In the genomic region with DNA sequence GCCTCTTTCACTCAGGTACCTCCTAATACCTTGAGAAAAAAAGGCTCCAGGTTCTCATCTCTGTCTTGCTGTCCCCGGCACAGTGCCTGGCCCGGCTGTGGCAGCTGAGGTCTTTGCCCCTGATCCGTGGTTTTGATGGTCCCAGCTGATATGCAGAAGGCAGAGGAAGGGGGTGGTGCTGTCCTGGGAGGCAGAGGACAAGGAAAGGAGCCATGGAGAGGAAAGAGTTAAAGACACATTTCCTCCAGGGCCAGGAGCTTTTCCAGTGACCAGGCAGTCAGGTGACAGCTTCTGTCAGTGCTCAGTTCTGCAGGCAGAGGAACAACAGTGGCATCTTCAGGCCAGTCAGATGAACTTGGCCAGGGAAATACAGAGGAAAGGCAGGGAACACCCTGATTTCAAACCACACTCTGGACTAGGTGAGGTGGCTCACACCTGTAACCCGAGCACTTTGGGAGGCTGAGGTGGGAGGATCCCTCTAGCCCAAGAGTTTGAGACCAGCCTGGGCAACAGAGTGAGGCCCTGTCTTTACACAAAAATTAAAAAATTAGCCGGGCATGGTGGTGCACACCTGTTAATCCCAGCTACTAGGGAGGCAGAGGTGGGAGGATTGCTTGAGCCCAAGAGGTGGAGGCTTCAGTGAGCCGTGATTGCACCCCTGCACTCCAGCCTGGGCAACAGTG, we compare ENCODE assay signal across 1 cellular context.
TF ChIP-seq lines count a peak whose summit lies in the region.

No MANE protein-coding gene starts in this region.

TF ChIP-seq in HepG2, 621 proteins besides CTCF, POLR2A, EP300 and RAD21 (continued from another document and continues in another):
- TF ChIP-seq, protein P1, sequence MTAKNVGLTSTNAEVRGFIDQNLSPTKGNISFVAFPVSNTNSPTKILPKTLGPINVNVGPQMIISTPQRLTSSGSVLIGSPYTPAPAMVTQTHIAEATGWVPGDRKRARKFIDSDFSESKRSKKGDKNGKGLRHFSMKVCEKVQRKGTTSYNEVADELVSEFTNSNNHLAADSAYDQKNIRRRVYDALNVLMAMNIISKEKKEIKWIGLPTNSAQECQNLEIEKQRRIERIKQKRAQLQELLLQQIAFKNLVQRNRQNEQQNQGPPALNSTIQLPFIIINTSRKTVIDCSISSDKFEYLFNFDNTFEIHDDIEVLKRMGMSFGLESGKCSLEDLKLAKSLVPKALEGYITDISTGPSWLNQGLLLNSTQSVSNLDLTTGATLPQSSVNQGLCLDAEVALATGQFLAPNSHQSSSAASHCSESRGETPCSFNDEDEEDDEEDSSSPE (CRISPR knock-in tag; IDR thresholded peaks at IDR 0.05): peak; percentile 11; the same call in 1 of the 2 replicates
- TF ChIP-seq ZSCAN9 (CRISPR knock-in tag; IDR thresholded peaks at IDR 0.05; ENCODE audit: borderline replicate concordance) (no peak), ZNF720 (CRISPR knock-in tag; IDR thresholded peaks at IDR 0.05) (peak; percentile 42; the same call in 1 of the 2 replicates), SRSF9 (IDR thresholded peaks at IDR 0.05; ENCODE audit: borderline replicate concordance, insufficient read depth, low read depth, low read length, poor library complexity, severe bottlenecking) (no peak), MEIS1 (CRISPR knock-in tag; IDR thresholded peaks at IDR 0.05; ENCODE audit: borderline replicate concordance) (peak; percentile 83), GATAD2A (CRISPR knock-in tag; IDR thresholded peaks at IDR 0.05) (peak; percentile 69), SALL1 (CRISPR knock-in tag; IDR thresholded peaks at IDR 0.05) (peak; percentile 76), TBX2 (CRISPR knock-in tag; IDR thresholded peaks at IDR 0.05; ENCODE audit: borderline replicate concordance) (0 out of 2 replicates have a peak, but pooled peaks have one; percentile 30), SMAD3 (CRISPR knock-in tag; IDR thresholded peaks at IDR 0.05) (0 out of 2 replicates have a peak, but pooled peaks have one; percentile 26), ZBTB7B (CRISPR knock-in tag; IDR thresholded peaks at IDR 0.05) (peak; percentile 40; the same call in 1 of the 2 replicates), ZNF652 (CRISPR knock-in tag; IDR thresholded peaks at IDR 0.05; ENCODE audit: borderline replicate concordance, low read depth) (peak; percentile 100), ZNF772 (CRISPR knock-in tag; IDR thresholded peaks at IDR 0.05) (peak; percentile 67; the same call in 1 of the 2 replicates), LCORL (IDR thresholded peaks at IDR 0.05) (no peak), LCORL (CRISPR knock-in tag; IDR thresholded peaks at IDR 0.05) (0 out of 2 replicates have a peak, but pooled peaks have one; percentile 47), ATF7 (IDR thresholded peaks at IDR 0.05) (no peak), ATF7 (CRISPR knock-in tag; IDR thresholded peaks at IDR 0.05) (0 out of 2 replicates have a peak, but pooled peaks have one; percentile 16), ZNF747 (CRISPR knock-in tag; IDR thresholded peaks at IDR 0.05; ENCODE audit: borderline replicate concordance) (no peak)
- TF ChIP-seq, protein P2, sequence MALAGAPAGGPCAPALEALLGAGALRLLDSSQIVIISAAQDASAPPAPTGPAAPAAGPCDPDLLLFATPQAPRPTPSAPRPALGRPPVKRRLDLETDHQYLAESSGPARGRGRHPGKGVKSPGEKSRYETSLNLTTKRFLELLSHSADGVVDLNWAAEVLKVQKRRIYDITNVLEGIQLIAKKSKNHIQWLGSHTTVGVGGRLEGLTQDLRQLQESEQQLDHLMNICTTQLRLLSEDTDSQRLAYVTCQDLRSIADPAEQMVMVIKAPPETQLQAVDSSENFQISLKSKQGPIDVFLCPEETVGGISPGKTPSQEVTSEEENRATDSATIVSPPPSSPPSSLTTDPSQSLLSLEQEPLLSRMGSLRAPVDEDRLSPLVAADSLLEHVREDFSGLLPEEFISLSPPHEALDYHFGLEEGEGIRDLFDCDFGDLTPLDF (CRISPR knock-in tag; IDR thresholded peaks at IDR 0.05): no peak
- TF ChIP-seq, protein P3, sequence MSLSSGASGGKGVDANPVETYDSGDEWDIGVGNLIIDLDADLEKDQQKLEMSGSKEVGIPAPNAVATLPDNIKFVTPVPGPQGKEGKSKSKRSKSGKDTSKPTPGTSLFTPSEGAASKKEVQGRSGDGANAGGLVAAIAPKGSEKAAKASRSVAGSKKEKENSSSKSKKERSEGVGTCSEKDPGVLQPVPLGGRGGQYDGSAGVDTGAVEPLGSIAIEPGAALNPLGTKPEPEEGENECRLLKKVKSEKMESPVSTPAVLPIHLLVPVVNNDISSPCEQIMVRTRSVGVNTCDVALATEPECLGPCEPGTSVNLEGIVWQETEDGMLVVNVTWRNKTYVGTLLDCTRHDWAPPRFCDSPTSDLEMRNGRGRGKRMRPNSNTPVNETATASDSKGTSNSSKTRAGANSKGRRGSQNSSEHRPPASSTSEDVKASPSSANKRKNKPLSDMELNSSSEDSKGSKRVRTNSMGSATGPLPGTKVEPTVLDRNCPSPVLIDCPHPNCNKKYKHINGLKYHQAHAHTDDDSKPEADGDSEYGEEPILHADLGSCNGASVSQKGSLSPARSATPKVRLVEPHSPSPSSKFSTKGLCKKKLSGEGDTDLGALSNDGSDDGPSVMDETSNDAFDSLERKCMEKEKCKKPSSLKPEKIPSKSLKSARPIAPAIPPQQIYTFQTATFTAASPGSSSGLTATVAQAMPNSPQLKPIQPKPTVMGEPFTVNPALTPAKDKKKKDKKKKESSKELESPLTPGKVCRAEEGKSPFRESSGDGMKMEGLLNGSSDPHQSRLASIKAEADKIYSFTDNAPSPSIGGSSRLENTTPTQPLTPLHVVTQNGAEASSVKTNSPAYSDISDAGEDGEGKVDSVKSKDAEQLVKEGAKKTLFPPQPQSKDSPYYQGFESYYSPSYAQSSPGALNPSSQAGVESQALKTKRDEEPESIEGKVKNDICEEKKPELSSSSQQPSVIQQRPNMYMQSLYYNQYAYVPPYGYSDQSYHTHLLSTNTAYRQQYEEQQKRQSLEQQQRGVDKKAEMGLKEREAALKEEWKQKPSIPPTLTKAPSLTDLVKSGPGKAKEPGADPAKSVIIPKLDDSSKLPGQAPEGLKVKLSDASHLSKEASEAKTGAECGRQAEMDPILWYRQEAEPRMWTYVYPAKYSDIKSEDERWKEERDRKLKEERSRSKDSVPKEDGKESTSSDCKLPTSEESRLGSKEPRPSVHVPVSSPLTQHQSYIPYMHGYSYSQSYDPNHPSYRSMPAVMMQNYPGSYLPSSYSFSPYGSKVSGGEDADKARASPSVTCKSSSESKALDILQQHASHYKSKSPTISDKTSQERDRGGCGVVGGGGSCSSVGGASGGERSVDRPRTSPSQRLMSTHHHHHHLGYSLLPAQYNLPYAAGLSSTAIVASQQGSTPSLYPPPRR (CRISPR knock-in tag; IDR thresholded peaks at IDR 0.05; ENCODE audit: borderline replicate concordance): peak; percentile 73; the same call in 1 of the 2 replicates
- TF ChIP-seq, protein P4, sequence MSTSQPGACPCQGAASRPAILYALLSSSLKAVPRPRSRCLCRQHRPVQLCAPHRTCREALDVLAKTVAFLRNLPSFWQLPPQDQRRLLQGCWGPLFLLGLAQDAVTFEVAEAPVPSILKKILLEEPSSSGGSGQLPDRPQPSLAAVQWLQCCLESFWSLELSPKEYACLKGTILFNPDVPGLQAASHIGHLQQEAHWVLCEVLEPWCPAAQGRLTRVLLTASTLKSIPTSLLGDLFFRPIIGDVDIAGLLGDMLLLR (CRISPR knock-in tag; IDR thresholded peaks at IDR 0.05): peak; percentile 67; the same call in 1 of the 2 replicates
- TF ChIP-seq, protein P5, sequence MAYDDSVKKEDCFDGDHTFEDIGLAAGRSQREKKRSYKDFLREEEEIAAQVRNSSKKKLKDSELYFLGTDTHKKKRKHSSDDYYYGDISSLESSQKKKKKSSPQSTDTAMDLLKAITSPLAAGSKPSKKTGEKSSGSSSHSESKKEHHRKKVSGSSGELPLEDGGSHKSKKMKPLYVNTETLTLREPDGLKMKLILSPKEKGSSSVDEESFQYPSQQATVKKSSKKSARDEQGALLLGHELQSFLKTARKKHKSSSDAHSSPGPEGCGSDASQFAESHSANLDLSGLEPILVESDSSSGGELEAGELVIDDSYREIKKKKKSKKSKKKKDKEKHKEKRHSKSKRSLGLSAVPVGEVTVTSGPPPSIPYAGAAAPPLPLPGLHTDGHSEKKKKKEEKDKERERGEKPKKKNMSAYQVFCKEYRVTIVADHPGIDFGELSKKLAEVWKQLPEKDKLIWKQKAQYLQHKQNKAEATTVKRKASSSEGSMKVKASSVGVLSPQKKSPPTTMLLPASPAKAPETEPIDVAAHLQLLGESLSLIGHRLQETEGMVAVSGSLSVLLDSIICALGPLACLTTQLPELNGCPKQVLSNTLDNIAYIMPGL (CRISPR knock-in tag; IDR thresholded peaks at IDR 0.05; ENCODE audit: borderline replicate concordance in 1 of 2, low read depth in 1 of 2): peak; percentile 73 to 76; a peak in 3 of 4 replicates
- TF ChIP-seq, protein P6, sequence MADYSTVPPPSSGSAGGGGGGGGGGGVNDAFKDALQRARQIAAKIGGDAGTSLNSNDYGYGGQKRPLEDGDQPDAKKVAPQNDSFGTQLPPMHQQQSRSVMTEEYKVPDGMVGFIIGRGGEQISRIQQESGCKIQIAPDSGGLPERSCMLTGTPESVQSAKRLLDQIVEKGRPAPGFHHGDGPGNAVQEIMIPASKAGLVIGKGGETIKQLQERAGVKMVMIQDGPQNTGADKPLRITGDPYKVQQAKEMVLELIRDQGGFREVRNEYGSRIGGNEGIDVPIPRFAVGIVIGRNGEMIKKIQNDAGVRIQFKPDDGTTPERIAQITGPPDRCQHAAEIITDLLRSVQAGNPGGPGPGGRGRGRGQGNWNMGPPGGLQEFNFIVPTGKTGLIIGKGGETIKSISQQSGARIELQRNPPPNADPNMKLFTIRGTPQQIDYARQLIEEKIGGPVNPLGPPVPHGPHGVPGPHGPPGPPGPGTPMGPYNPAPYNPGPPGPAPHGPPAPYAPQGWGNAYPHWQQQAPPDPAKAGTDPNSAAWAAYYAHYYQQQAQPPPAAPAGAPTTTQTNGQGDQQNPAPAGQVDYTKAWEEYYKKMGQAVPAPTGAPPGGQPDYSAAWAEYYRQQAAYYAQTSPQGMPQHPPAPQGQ (CRISPR knock-in tag; IDR thresholded peaks at IDR 0.05; ENCODE audit: borderline replicate concordance): 0 out of 2 replicates have a peak, but pooled peaks have one; percentile 32
- TF ChIP-seq, protein P7, sequence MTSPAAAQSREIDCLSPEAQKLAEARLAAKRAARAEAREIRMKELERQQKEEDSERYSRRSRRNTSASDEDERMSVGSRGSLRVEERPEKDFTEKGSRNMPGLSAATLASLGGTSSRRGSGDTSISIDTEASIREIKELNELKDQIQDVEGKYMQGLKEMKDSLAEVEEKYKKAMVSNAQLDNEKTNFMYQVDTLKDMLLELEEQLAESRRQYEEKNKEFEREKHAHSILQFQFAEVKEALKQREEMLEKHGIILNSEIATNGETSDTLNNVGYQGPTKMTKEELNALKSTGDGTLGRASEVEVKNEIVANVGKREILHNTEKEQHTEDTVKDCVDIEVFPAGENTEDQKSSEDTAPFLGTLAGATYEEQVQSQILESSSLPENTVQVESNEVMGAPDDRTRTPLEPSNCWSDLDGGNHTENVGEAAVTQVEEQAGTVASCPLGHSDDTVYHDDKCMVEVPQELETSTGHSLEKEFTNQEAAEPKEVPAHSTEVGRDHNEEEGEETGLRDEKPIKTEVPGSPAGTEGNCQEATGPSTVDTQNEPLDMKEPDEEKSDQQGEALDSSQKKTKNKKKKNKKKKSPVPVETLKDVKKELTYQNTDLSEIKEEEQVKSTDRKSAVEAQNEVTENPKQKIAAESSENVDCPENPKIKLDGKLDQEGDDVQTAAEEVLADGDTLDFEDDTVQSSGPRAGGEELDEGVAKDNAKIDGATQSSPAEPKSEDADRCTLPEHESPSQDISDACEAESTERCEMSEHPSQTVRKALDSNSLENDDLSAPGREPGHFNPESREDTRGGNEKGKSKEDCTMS (CRISPR knock-in tag; conservative IDR thresholded peaks at IDR 0.05): no peak
- TF ChIP-seq, protein P8, sequence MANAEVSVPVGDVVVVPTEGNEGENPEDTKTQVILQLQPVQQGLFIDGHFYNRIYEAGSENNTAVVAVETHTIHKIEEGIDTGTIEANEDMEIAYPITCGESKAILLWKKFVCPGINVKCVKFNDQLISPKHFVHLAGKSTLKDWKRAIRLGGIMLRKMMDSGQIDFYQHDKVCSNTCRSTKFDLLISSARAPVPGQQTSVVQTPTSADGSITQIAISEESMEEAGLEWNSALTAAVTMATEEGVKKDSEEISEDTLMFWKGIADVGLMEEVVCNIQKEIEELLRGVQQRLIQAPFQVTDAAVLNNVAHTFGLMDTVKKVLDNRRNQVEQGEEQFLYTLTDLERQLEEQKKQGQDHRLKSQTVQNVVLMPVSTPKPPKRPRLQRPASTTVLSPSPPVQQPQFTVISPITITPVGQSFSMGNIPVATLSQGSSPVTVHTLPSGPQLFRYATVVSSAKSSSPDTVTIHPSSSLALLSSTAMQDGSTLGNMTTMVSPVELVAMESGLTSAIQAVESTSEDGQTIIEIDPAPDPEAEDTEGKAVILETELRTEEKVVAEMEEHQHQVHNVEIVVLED (CRISPR knock-in tag; IDR thresholded peaks at IDR 0.05; ENCODE audit: borderline replicate concordance): no peak
- TF ChIP-seq, protein P9, sequence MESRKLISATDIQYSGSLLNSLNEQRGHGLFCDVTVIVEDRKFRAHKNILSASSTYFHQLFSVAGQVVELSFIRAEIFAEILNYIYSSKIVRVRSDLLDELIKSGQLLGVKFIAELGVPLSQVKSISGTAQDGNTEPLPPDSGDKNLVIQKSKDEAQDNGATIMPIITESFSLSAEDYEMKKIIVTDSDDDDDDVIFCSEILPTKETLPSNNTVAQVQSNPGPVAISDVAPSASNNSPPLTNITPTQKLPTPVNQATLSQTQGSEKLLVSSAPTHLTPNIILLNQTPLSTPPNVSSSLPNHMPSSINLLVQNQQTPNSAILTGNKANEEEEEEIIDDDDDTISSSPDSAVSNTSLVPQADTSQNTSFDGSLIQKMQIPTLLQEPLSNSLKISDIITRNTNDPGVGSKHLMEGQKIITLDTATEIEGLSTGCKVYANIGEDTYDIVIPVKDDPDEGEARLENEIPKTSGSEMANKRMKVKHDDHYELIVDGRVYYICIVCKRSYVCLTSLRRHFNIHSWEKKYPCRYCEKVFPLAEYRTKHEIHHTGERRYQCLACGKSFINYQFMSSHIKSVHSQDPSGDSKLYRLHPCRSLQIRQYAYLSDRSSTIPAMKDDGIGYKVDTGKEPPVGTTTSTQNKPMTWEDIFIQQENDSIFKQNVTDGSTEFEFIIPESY (CRISPR knock-in tag; IDR thresholded peaks at IDR 0.05): peak; percentile 41; the same call in 1 of the 2 replicates
- TF ChIP-seq, protein P10, sequence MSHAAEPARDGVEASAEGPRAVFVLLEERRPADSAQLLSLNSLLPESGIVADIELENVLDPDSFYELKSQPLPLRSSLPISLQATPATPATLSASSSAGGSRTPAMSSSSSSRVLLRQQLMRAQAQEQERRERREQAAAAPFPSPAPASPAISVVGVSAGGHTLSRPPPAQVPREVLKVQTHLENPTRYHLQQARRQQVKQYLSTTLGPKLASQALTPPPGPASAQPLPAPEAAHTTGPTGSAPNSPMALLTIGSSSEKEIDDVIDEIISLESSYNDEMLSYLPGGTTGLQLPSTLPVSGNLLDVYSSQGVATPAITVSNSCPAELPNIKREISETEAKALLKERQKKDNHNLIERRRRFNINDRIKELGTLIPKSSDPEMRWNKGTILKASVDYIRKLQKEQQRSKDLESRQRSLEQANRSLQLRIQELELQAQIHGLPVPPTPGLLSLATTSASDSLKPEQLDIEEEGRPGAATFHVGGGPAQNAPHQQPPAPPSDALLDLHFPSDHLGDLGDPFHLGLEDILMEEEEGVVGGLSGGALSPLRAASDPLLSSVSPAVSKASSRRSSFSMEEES (CRISPR knock-in tag; IDR thresholded peaks at IDR 0.05): peak; percentile 99
- TF ChIP-seq, protein P11, sequence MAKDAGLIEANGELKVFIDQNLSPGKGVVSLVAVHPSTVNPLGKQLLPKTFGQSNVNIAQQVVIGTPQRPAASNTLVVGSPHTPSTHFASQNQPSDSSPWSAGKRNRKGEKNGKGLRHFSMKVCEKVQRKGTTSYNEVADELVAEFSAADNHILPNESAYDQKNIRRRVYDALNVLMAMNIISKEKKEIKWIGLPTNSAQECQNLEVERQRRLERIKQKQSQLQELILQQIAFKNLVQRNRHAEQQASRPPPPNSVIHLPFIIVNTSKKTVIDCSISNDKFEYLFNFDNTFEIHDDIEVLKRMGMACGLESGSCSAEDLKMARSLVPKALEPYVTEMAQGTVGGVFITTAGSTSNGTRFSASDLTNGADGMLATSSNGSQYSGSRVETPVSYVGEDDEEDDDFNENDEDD (CRISPR knock-in tag; IDR thresholded peaks at IDR 0.05; ENCODE audit: borderline replicate concordance): no peak
